38 cellular contexts compared by ENCODE assay signal in the genomic region with DNA sequence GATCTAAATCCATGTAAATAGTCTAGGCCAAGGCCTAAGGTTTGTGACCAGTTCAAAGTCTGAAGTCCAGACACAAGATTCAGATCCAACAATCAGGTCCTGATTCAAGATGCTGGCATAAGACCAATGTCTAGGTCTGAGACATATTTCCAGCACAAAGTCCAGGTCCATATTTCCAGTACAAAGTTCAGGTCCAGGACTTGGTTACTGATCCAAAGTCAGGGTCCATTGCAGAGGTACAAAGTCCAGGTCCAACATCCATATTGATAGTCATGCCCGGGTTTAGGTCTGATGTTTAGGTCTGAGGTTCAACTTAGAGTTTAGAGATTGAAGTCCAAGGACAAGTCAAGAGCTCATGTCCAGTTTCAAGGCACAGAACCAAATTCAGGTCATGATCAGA. TPM values are rescaled to one million over a fixed set of nuclear protein-coding genes. Genes with fewer than 3 reads are reported as not detected.
"Had no signal": no experiment of that assay in that cellular context is flagged by ENCODE, and none has a peak within 500 bp of the region (broad histone marks: within the 10 kb centered on the region; RNA-seq: fewer than 3 reads in every experiment).

No MANE protein-coding gene starts in this region.

- H3K4me2 ChIP-seq: KMS-11 had no signal

- H3K27ac ChIP-seq: KMS-11 had no signal

- H3K36me3 ChIP-seq: MG63 had no signal

- H3K9me3 ChIP-seq: MG63 had no signal

- H3K4me3 ChIP-seq: MG63 had no signal

- H3K9ac ChIP-seq: KMS-11 had no signal

- H3K27me3 ChIP-seq: MG63 had no signal

- DNase-seq: Karpas-422, Kasumi-1, MG63, MM.1S, MV-4-11, NCI-H1048, NCI-H1092, NCI-H1092 treated with DMSO at 0.1 percent for 48 hours, NCI-H1105, NCI-H1105 treated with DMSO at 0.1 percent for 48 hours, NCI-H1417, NCI-H1417 treated with DMSO at 0.1 percent for 48 hours, NCI-H1436, NCI-H1436 treated with DMSO at 0.1 percent for 48 hours, NCI-H146, NCI-H1694, NCI-H1694 treated with DMSO at 0.1 percent for 48 hours, NCI-H187, NCI-H187 treated with DMSO at 0.1 percent for 48 hours, NCI-H1930, NCI-H2029, NCI-H2029 treated with DMSO at 0.1 percent for 48 hours, NCI-H2081, NCI-H2081 treated with DMSO at 0.1 percent for 48 hours, NCI-H2107, NCI-H2171, NCI-H2171 treated with DMSO at 0.1 percent for 48 hours, NCI-H2227 treated with DMSO at 0.1 percent for 48 hours, NCI-H226, NCI-H345, NCI-H446, NCI-H446 treated with DMSO at 0.1 percent for 48 hours, NCI-H510A had no signal

RNA-seq across cellular contexts. Expression of a gene that starts 39.4 kb away (rescaled TPM):
- total RNA-seq: LHCN-M2, NCI-H460 had no signal

RNA-seq across cellular contexts. Expression of a gene that starts 52.7 kb away (rescaled TPM):
- total RNA-seq: LHCN-M2, M059J, MCF 10A, NCI-H460 had no signal
